ENCODE assay signal across 31 cellular contexts in genomic region chr10:21197006-21197405, GRCh38.
"Had no signal": no experiment of that assay in that cellular context is flagged by ENCODE, and none has a peak within 500 bp of the region (broad histone marks: within the 10 kb centered on the region; RNA-seq: fewer than 3 reads in every experiment).

No MANE protein-coding gene starts in this region.

- DNase-seq: activated B cell treated with CpG ODN at 0.5 μM for 24 hours; activated CD4-positive, alpha-beta memory T cell treated with anti-CD3 and anti-CD28 coated beads for 36 hours; activated CD4-positive, alpha-beta T cell treated with anti-CD3 and anti-CD28 coated beads for 4 hours; activated CD4-positive, alpha-beta T cell treated with anti-CD3 and anti-CD28 coated beads, Interleukin-2, amount 10 ng/mL, durations not matched to agents 24 days and 14 days; activated CD4-positive, alpha-beta T cell treated with anti-CD3 and anti-CD28 coated beads, Interleukin-2, amount 50 U/mL, for 1 hour; activated CD4-positive, alpha-beta T cell treated with anti-CD3 and anti-CD28 coated beads, Interleukin-2, amount 50 U/mL, for 4 hours; activated CD4-positive, CD25-positive, alpha-beta regulatory T cell treated with anti-CD3 and anti-CD28 coated beads, Interleukin-2, amount 50 U/mL, for 72 hours; activated CD8-positive, alpha-beta memory T cell treated with anti-CD3 and anti-CD28 coated beads, Interleukin-2, amount 50 U/mL, for 4 hours; activated CD8-positive, alpha-beta T cell treated with anti-CD3 and anti-CD28 coated beads for 36 hours; activated effector memory CD4-positive, alpha-beta T cell treated with anti-CD3 and anti-CD28 coated beads, Interleukin-2, amount 50 U/mL, for 16 hours; activated gamma-delta T cell treated with Interleukin-2 at 50 U/mL for 16 hours; activated naive CD4-positive, alpha-beta T cell; activated naive CD4-positive, alpha-beta T cell treated with anti-CD3 and anti-CD28 coated beads for 36 hours; activated naive CD4-positive, alpha-beta T cell treated with anti-CD3 and anti-CD28 coated beads, Interleukin-2, amount 50 U/mL, for 16 hours; activated naive CD8-positive, alpha-beta T cell treated with anti-CD3 and anti-CD28 coated beads for 36 hours; activated T-cell treated with anti-CD3 and anti-CD28 coated beads for 4 hours; activated T-cell treated with anti-CD3 and anti-CD28 coated beads, Interleukin-2, amount 50 U/mL, for 1 hour; activated T-cell treated with anti-CD3 and anti-CD28 coated beads, Interleukin-2, amount 50 U/mL, for 4 hours; activated T-cell treated with anti-CD3 and anti-CD28 coated beads, Interleukin-2, amount 50 U/mL, for 72 hours; adrenal gland; amniotic stem cell; aorta; body of pancreas; brain microvascular endothelial cell; central memory CD4-positive, alpha-beta T cell; T-helper 2 cell; T-helper 9 cell had no signal

- H3K4me3 ChIP-seq: adrenal gland, body of pancreas, breast epithelium had no signal

- ATAC-seq: activated CD8-positive, alpha-beta T cell treated with anti-CD3 and anti-CD28 coated beads for 36 hours; activated naive CD4-positive, alpha-beta T cell treated with anti-CD3 and anti-CD28 coated beads, Interleukin-2, amount 50 U/mL, for 72 hours; activated T-cell treated with anti-CD3 and anti-CD28 coated beads, Interleukin-2, amount 50 U/mL, for 4 hours; activated T-cell treated with anti-CD3 and anti-CD28 coated beads, Interleukin-2, amount 50 U/mL, for 72 hours; activated T-helper 17 cell treated with anti-CD3 and anti-CD28 coated beads, Interleukin-2, amount 50 U/mL, for 72 hours; body of pancreas had no signal

- H3K27ac ChIP-seq: adrenal gland, body of pancreas, brain microvascular endothelial cell, breast epithelium, VCaP had no signal

- H3K4me1 ChIP-seq: adrenal gland, body of pancreas had no signal

- H3K9me3 ChIP-seq: adrenal gland had no signal

- H3K36me3 ChIP-seq: adrenal gland, brain microvascular endothelial cell, breast epithelium had no signal

- H3K27me3 ChIP-seq: adrenal gland, body of pancreas, brain microvascular endothelial cell, breast epithelium had no signal
